8 cellular contexts compared by ENCODE assay signal in the genomic region with DNA sequence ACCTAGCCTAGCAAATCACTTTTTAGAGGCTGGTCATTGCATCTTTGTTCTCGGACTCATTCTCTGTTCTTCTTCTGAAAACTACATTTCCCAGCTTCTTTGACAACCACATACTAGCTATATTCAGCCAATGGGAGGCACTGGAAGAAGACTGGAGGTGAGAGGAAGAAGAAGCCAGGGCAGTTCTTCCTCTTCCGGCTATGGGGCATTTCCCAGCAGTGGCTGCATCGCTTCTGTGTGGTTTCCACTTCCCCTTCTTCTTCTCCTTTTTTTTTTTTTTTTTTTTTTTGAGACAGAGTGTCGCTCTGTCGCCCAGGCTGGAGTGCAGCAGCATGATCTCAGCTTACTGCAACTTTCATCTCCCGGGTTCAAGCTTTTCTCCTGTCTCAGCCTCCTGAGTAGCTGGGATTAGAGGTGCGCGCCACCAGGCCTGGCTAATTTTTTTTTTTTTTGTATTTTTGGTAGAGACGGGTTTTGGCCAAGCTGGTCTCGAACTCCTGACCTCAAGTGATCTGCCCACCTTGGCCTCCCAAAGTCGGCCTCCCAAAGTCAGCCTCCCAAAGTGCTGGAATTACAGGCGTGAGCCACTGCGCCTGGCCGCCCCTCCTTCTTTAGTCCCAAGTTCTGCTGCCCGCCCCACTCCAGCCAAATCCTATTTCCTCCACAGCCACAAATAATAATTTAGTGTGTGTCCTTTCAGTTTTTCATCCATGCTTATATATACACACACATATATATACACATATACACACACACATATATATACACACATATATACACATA. TPM values are rescaled to one million over a fixed set of nuclear protein-coding genes. Genes with fewer than 3 reads are reported as not detected.
DNase-seq lines count a peak whose midpoint lies in the region; ATAC-seq and TF ChIP-seq lines count a peak whose summit lies in the region.

No MANE protein-coding gene starts in this region.

- H3K36me3 ChIP-seq in upper lobe of right lung (no peaks in the 10 kb centered on the region), MG63 (no peaks in the 10 kb centered on the region)

- H3K27ac Mint-ChIP-seq in mesothelial cell of epicardium: no peak overlapping the region

- H3K4me3 ChIP-seq in upper lobe of right lung (no peak overlapping the region), MG63 (no peak overlapping the region)

- H3K9me3 Mint-ChIP-seq in mesothelial cell of epicardium: no peaks in the 10 kb centered on the region

- H3K9me3 ChIP-seq in upper lobe of right lung (no peaks in the 10 kb centered on the region), MG63 (no peaks in the 10 kb centered on the region)

- H3K27me3 ChIP-seq in upper lobe of right lung (no peaks in the 10 kb centered on the region), MG63 (no peaks in the 10 kb centered on the region)

- ATAC-seq in upper lobe of right lung: peak; percentile 90

- no peaks in the 10 kb centered on the region for H3K27me3 Mint-ChIP-seq in mesothelial cell of epicardium (ENCODE audit: low read depth)

- no peak overlapping the region for H3K4me3 Mint-ChIP-seq in mesothelial cell of epicardium

- no peaks in the 10 kb centered on the region for H3K4me1 Mint-ChIP-seq in mesothelial cell of epicardium

- H3K27ac ChIP-seq in upper lobe of right lung: no peak overlapping the region

- DNase-seq in activated gamma-delta T cell treated with Interleukin-2 at 50 U/mL for 16 hours: peak; percentile 14
- DNase-seq in activated gamma-delta T cell (lab: John Stamatoyannopoulos, UW): no peak
- peak; percentile 31 for DNase-seq in SK-N-DZ (ENCODE audit: low spot score)
- peak; percentile 17 for DNase-seq in effector CD4-positive, alpha-beta T cell
- no peak for DNase-seq in upper lobe of right lung
- no peak for DNase-seq in NCI-H1417 treated with DMSO at 0.1 percent for 48 hours (lab: John Stamatoyannopoulos, UW)
- no peak for DNase-seq in MG63
- DNase-seq in mesothelial cell of epicardium (ENCODE audit: low spot score in 2 of 2, unreplicated experiment in 2 of 2): no peak

- intact Hi-C loops in upper lobe of right lung (cut with DNase I): no loop called here

- TF ChIP-seq CTCF in upper lobe of right lung (IDR thresholded peaks at IDR 0.05) (no peak), mesothelial cell of epicardium (IDR thresholded peaks at IDR 0.05; ENCODE audit: unreplicated experiment) (no peak)

- no peaks in the 10 kb centered on the region for H3K4me1 ChIP-seq in upper lobe of right lung

- H3K36me3 Mint-ChIP-seq in mesothelial cell of epicardium: no peaks in the 10 kb centered on the region

RNA-seq across cellular contexts. Expression of gene UBAP1, which starts 6.9 kb away (rescaled TPM):
- 16.2 and 19.5 TPM in 2 replicates for polyA plus RNA-seq in SK-N-DZ (2014; cell fraction: cytosol; rRNA removed)
- 10.6 and 12.3 TPM in 2 replicates for polyA plus RNA-seq in SK-N-DZ (2014; cell fraction: nucleus; rRNA removed)
- 51.9 TPM for total RNA-seq in upper lobe of right lung
- total RNA-seq in MG63 (2014; rRNA removed; shearing (Covaris generic); ENCODE audit: low replicate concordance): 24.3 and 33.5 TPM in 2 replicates
- 37.0 to 40.1 TPM (median 38.0 TPM) in 3 replicates for total RNA-seq in mesothelial cell of epicardium

RNA-seq across cellular contexts. Expression of gene DCAF12, which starts 45.4 kb away (rescaled TPM):
- 42.1 and 52.8 TPM in 2 replicates for polyA plus RNA-seq in SK-N-DZ (2014; cell fraction: cytosol; rRNA removed)
- 19.9 and 24.5 TPM in 2 replicates for polyA plus RNA-seq in SK-N-DZ (2014; cell fraction: nucleus; rRNA removed)
- total RNA-seq in upper lobe of right lung (31.6 TPM), mesothelial cell of epicardium (35.2 to 38.1 TPM (median 35.8 TPM) in 3 replicates)
- total RNA-seq in MG63 (2014; rRNA removed; shearing (Covaris generic); ENCODE audit: low replicate concordance): 12.8 and 13.2 TPM in 2 replicates

Comparison
In these comparisons a context has a peak if more than half of its experiments do, and no peak if none do; other contexts are left out.
1. DNase-seq: peak in activated gamma-delta T cell treated with Interleukin-2 at 50 U/mL for 16 hours (single experiment), SK-N-DZ (single experiment) and effector CD4-positive, alpha-beta T cell (single experiment); none in activated gamma-delta T cell (single experiment), upper lobe of right lung (single experiment), NCI-H1417 treated with DMSO at 0.1 percent for 48 hours (single experiment), MG63 (single experiment) and mesothelial cell of epicardium (0 of 2).